8 cellular contexts compared by ENCODE assay signal in genomic region chr6:31621320-31621939, GRCh38. TPM values are rescaled to one million over a fixed set of nuclear protein-coding genes. Genes with fewer than 3 reads are reported as not detected.
A peak's percentile ranks its signal among the peaks of the same experiment; 100 is the strongest.
DNase-seq lines count a peak whose midpoint lies in the region; ATAC-seq and TF ChIP-seq lines count a peak whose summit lies in the region.

No MANE protein-coding gene starts in this region.

- intact Hi-C loops in cardiac septum (cut with DNase I): loop anchor here (2.0 kb wide), 1 partner anchor 43 kb away; the partner anchor contains the start of gene GPANK1

- 13% methylated on average over 15 of the region's 15 CpGs for WGBS in upper lobe of left lung, 2 donors

- H3K36me3 Mint-ChIP-seq in brain: peaks cover 42% of the 10 kb centered on the region

- peaks cover 36% of the 10 kb centered on the region for H3K36me3 ChIP-seq in cardiac muscle cell
- peaks cover 29 to 36% (median 33%) of the 10 kb centered on the region in 4 donors for H3K36me3 ChIP-seq in upper lobe of left lung

- peak overlapping the region; percentile 89 to 98 (median 97) for H3K4me3 Mint-ChIP-seq in brain

- peaks cover 0 to 3% (median 0%) of the 10 kb centered on the region in 5 experiments for H3K9me3 Mint-ChIP-seq in brain

- H3K27me3 ChIP-seq in cardiac muscle cell (no peaks in the 10 kb centered on the region), upper lobe of left lung (no peaks in the 10 kb centered on the region)

- no peaks in the 10 kb centered on the region for H3K9me3 ChIP-seq in cardiac muscle cell (ENCODE audit: low read depth)
- H3K9me3 ChIP-seq in upper lobe of left lung: no peaks in the 10 kb centered on the region

- peaks cover 35% of the 10 kb centered on the region for H3K4me1 Mint-ChIP-seq in brain

- TF ChIP-seq POLR2A in upper lobe of left lung (IDR thresholded peaks at IDR 0.05): no peak

- H3K4me3 ChIP-seq in cardiac muscle cell (peak overlapping the region; percentile 76), upper lobe of left lung (peak overlapping the region; percentile 71 to 92 (median 80))

- no peak for ATAC-seq in upper lobe of left lung (ENCODE audit: low FRiP score in 2 of 2)
- no peak for ATAC-seq in esophagus mucosa
- ATAC-seq in GM19351 (IDR thresholded peaks at IDR 0.05; ENCODE audit: unreplicated experiment): no peak

- TF ChIP-seq CTCF in cardiac muscle cell (IDR thresholded peaks at IDR 0.05; ENCODE audit: low read depth, low read length) (no peak), brain (conservative IDR thresholded peaks at IDR 0.05) (no peak), upper lobe of left lung (IDR thresholded peaks at IDR 0.05) (no peak)

- H3K27ac Mint-ChIP-seq in brain: peak overlapping the region; percentile 97 to 99 (median 98)

- DNase-seq in cardiac muscle cell (ENCODE audit: low read depth in 1 of 2, low spot score in 1 of 2) (no peak), cardiac septum (ENCODE audit: low spot score) (no peak), medulla oblongata (ENCODE audit: extremely low spot score) (peak; percentile 37), upper lobe of left lung (no peak), NCI-H446 treated with DMSO at 0.1 percent for 48 hours (lab: John Stamatoyannopoulos, UW) (no peak)

- TF ChIP-seq EP300 in upper lobe of left lung (IDR thresholded peaks at IDR 0.05): no peak

- H3K4me1 ChIP-seq in cardiac muscle cell (ENCODE audit: low read depth): peaks cover 4% of the 10 kb centered on the region
- peaks cover 15 to 27% (median 18%) of the 10 kb centered on the region in 4 donors for H3K4me1 ChIP-seq in upper lobe of left lung

- H3K27me3 Mint-ChIP-seq in brain: peaks cover 8% of the 10 kb centered on the region

- H3K27ac ChIP-seq in cardiac muscle cell: peak overlapping the region; percentile 97
- peak overlapping the region; percentile 97 to 100 (median 98) for H3K27ac ChIP-seq in upper lobe of left lung

RNA-seq across cellular contexts. Expression of gene PRRC2A, which starts 0.9 kb away (rescaled TPM):
- total RNA-seq in cardiac muscle cell (144 and 208 TPM in 2 replicates), cardiac septum (125 TPM), upper lobe of left lung (100 to 1,000 TPM in 4 of 6 donors, 10 to 100 TPM in 2; 80.1 to 154 (median 125) TPM), esophagus mucosa (103 TPM)
- polyA plus RNA-seq in cardiac muscle cell (70.2 and 103 TPM in 2 replicates), brain (ENCODE audit: insufficient read depth, low read depth, low replicate concordance) (292 TPM)

RNA-seq across cellular contexts. Expression of gene AIF1, which starts 6.4 kb away (rescaled TPM):
- total RNA-seq in cardiac muscle cell: 1.2 TPM in 1 of 2 replicates, not detected in the other
- polyA plus RNA-seq in cardiac muscle cell: 1.4 and 1.6 TPM in 2 replicates
- total RNA-seq in cardiac septum: 10.3 TPM
- polyA plus RNA-seq in brain (ENCODE audit: insufficient read depth, low read depth, low replicate concordance): 14.9 TPM
- 100 to 1,000 TPM in 1 of 6 donors, 10 to 100 TPM in 5; 18.5 to 106 (median 79.7) TPM for total RNA-seq in upper lobe of left lung
- total RNA-seq in esophagus mucosa: 3.3 TPM

RNA-seq across cellular contexts. Expression of gene NCR3, which starts 28.6 kb away (rescaled TPM):
- not detected in 2 replicates for total RNA-seq in cardiac muscle cell
- not detected in 2 replicates for polyA plus RNA-seq in cardiac muscle cell
- not detected for total RNA-seq in cardiac septum
- polyA plus RNA-seq in brain (ENCODE audit: insufficient read depth, low read depth, low replicate concordance): not detected
- 1 to 10 TPM in 1 of 6 donors, under 1 TPM in 3, not detected in 2; 0.54 to 2.0 (median 0.70) TPM for total RNA-seq in upper lobe of left lung
- total RNA-seq in esophagus mucosa: 0.28 TPM

RNA-seq across cellular contexts. Expression of gene BAG6, which starts 31.0 kb away (rescaled TPM):
- total RNA-seq in cardiac muscle cell: 494 and 510 TPM in 2 replicates
- 115 TPM in 2 replicates for polyA plus RNA-seq in cardiac muscle cell
- total RNA-seq in cardiac septum: 270 TPM
- polyA plus RNA-seq in brain (ENCODE audit: insufficient read depth, low read depth, low replicate concordance): 614 TPM
- 100 to 1,000 TPM; 190 to 421 (median 294) TPM for total RNA-seq in upper lobe of left lung
- 143 TPM for total RNA-seq in esophagus mucosa

RNA-seq across cellular contexts. Expression of gene APOM, which starts 34.3 kb away (rescaled TPM):
- total RNA-seq in cardiac muscle cell (2.3 and 2.5 TPM in 2 replicates), cardiac septum (1.4 TPM), upper lobe of left lung (1 to 10 TPM in 5 of 6 donors, under 1 TPM in 1; 0.89 to 4.3 (median 2.1) TPM), esophagus mucosa (1.6 TPM)
- polyA plus RNA-seq in cardiac muscle cell (2.5 and 3.5 TPM in 2 replicates), brain (ENCODE audit: insufficient read depth, low read depth, low replicate concordance) (12.0 TPM)
